In genomic region chr11:74171630-74172465, GRCh38 we compare ENCODE assay signal across 2 cellular contexts.
A peak's percentile ranks its signal among the peaks of the same experiment; 100 is the strongest.
TF ChIP-seq lines count a peak whose summit lies in the region.

No MANE protein-coding gene starts in this region.

TF ChIP-seq in GM12878, 131 proteins besides CTCF, POLR2A, EP300 and RAD21:
- TF ChIP-seq IRF5 (IDR thresholded peaks at IDR 0.05; ENCODE audit: borderline replicate concordance) (no peak), E2F4 (IDR thresholded peaks at IDR 0.05; ENCODE audit: low read depth, low read length) (no peak), RELB (IDR thresholded peaks at IDR 0.05; ENCODE audit: low read depth) (no peak), CBX3 (IDR thresholded peaks at IDR 0.05; ENCODE audit: borderline replicate concordance, low read depth) (no peak), E4F1 (IDR thresholded peaks at IDR 0.05; ENCODE audit: borderline replicate concordance, partially characterized antibody) (no peak), POLR2AphosphoS5 (IDR thresholded peaks at IDR 0.05; ENCODE audit: low read length) (no peak), NR2F1 (conservative IDR thresholded peaks at IDR 0.05) (no peak), SMAD1 (IDR thresholded peaks at IDR 0.05; ENCODE audit: low read depth, partially characterized antibody) (no peak), RAD51 (IDR thresholded peaks at IDR 0.05) (0 out of 2 replicates have a peak, but pooled peaks have one; percentile 11), NRF1 (conservative IDR thresholded peaks at IDR 0.05; ENCODE audit: low read depth, low read length) (no peak), IKZF2 (IDR thresholded peaks at IDR 0.05) (peak; percentile 19 to 25; a peak in 1 of 4 replicates), SPI1 (IDR thresholded peaks at IDR 0.05; ENCODE audit: borderline replicate concordance, insufficient read depth, low read depth, low read length) (no peak), ATF3 (IDR thresholded peaks at IDR 0.05; ENCODE audit: borderline replicate concordance, extremely low read depth, low read depth, low read length) (no peak)

TF ChIP-seq in liver, 16 proteins besides CTCF, POLR2A, EP300 and RAD21:
- no peak for TF ChIP-seq GABPA (IDR thresholded peaks at IDR 0.05 in 1 of 2, conservative IDR thresholded peaks at IDR 0.05 in 1 of 2)
- TF ChIP-seq NR2F2 (IDR thresholded peaks at IDR 0.05), result no peak
- TF ChIP-seq SP1 (IDR thresholded peaks at IDR 0.05), result no peak
- no peak for TF ChIP-seq REST (IDR thresholded peaks at IDR 0.05)
- no peak for TF ChIP-seq YY1 (IDR thresholded peaks at IDR 0.05)
- no peak for TF ChIP-seq ZBTB33 (IDR thresholded peaks at IDR 0.05)
- TF ChIP-seq RXRA (IDR thresholded peaks at IDR 0.05), result no peak
- TF ChIP-seq HNF4A (conservative IDR thresholded peaks at IDR 0.05), result no peak
- no peak for TF ChIP-seq HNF4G (IDR thresholded peaks at IDR 0.05)
- TF ChIP-seq TAF1 (conservative IDR thresholded peaks at IDR 0.05), result no peak
- TF ChIP-seq FOXA1 (IDR thresholded peaks at IDR 0.05), result no peak
- TF ChIP-seq JUND (IDR thresholded peaks at IDR 0.05), result no peak
- TF ChIP-seq FOXA2 (IDR thresholded peaks at IDR 0.05), result no peak
- TF ChIP-seq EGR1 (IDR thresholded peaks at IDR 0.05; ENCODE audit: low read depth in 2 of 2), result no peak
- no peak for TF ChIP-seq MAX (IDR thresholded peaks at IDR 0.05)
- TF ChIP-seq ATF3 (IDR thresholded peaks at IDR 0.05), result no peak
TF ChIP-seq in liver: peak in this region for 0.
